ENCODE assay signal across 15 cellular contexts in the genomic region with DNA sequence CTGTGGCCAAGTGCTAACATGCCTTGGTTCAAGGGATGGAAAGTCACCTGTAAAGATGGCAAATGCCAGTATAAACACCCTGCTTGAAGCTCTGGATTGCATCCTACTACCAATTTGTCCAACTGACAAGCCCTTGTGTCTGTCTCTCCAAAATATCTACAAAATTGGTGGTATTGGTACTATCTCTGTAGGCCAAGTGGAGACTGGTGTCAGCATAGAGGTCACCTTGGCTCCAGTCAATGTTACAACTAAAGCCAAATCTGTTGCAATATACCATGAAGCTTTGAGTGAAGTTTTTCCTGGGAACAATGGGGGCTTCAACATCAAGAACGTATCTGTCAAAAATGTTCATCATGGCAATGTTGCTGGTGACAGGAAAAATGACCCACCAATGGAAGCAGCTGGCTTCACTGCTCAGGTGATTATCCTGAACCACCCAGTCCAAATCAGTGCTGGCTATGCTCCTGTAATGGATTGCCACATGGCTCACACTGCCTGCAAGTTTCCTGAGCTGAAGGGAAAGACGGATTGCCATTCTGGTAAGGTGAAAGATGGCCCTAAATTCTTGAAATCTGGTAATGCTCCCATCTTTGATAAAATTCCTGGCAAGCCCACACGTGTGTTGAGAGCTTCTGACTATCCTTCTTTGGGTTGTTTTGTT. TPM values are rescaled to one million over a fixed set of nuclear protein-coding genes. Genes with fewer than 3 reads are reported as not detected.
DNase-seq lines count a peak whose midpoint lies in the region; ATAC-seq and TF ChIP-seq lines count a peak whose summit lies in the region.
"Had no signal": no experiment of that assay in that cellular context is flagged by ENCODE, and none has a peak within 500 bp of the region (broad histone marks: within the 10 kb centered on the region; RNA-seq: fewer than 3 reads in every experiment).

No MANE protein-coding gene starts in this region.

- H3K4me1 Mint-ChIP-seq in activated naive CD8-positive, alpha-beta T cell (ENCODE audit: low read depth) = peaks cover 46% of the 10 kb centered on the region
- peaks cover 31% of the 10 kb centered on the region for H3K4me1 Mint-ChIP-seq in activated naive CD8-positive, alpha-beta T cell treated with anti-CD3 and anti-CD28 coated beads, Interleukin-2, amount 50 U/mL, for 24 hours
- peaks cover 15% of the 10 kb centered on the region for H3K4me1 Mint-ChIP-seq in T-helper 17 cell

- no peak for ATAC-seq in activated naive CD8-positive, alpha-beta T cell treated with anti-CD3 and anti-CD28 coated beads, Interleukin-2, amount 50 U/mL, for 24 hours
- no peak for ATAC-seq in T-helper 17 cell
- ATAC-seq: GM12878, HCT116 had no signal

- H3K36me3 Mint-ChIP-seq in activated naive CD8-positive, alpha-beta T cell = no peaks in the 10 kb centered on the region
- H3K36me3 Mint-ChIP-seq in activated naive CD8-positive, alpha-beta T cell treated with anti-CD3 and anti-CD28 coated beads, Interleukin-2, amount 50 U/mL, for 24 hours (ENCODE audit: low read depth) = no peaks in the 10 kb centered on the region
- no peaks in the 10 kb centered on the region for H3K36me3 Mint-ChIP-seq in T-helper 17 cell (ENCODE audit: low read depth)
- H3K36me3 Mint-ChIP-seq: CD4-positive, CD25-positive, alpha-beta regulatory T cell had no signal

- no peak overlapping the region for H3K4me3 ChIP-seq in neutrophil (ENCODE audit: low read depth in 1 of 2, low read length in 1 of 2)
- H3K4me3 ChIP-seq: BLaER1 treated with 17β-estradiol and CSF1 and Interleukin-3, amounts not matched to agents 10 nM and 100 nM; GM12878; GM23248 had no signal

- no peaks in the 10 kb centered on the region for H3K9me3 Mint-ChIP-seq in activated naive CD8-positive, alpha-beta T cell (ENCODE audit: low read depth)
- H3K9me3 Mint-ChIP-seq in activated naive CD8-positive, alpha-beta T cell treated with anti-CD3 and anti-CD28 coated beads, Interleukin-2, amount 50 U/mL, for 24 hours = no peaks in the 10 kb centered on the region
- H3K9me3 Mint-ChIP-seq: CD4-positive, CD25-positive, alpha-beta regulatory T cell had no signal

- H3K27me3 ChIP-seq in neutrophil = no peaks in the 10 kb centered on the region
- H3K27me3 ChIP-seq: BLaER1 treated with 17β-estradiol and CSF1 and Interleukin-3, amounts not matched to agents 10 nM and 100 nM had no signal

- H3K4me1 ChIP-seq in neutrophil (ENCODE audit: control insufficient read depth in 1 of 2, insufficient read depth in 1 of 2, low read depth in 1 of 2, low read length in 1 of 2) = peaks cover 12 to 16% of the 10 kb centered on the region in 2 experiments

- no peak for DNase-seq in activated naive CD8-positive, alpha-beta T cell treated with anti-CD3 and anti-CD28 coated beads, Interleukin-2, amount 50 U/mL, for 24 hours
- DNase-seq in T-helper 17 cell (no peak), epithelial cell of prostate (ENCODE audit: low read depth, low spot score) (no peak), SIG-M5 treated with dmso at 0.1 percent for 504 hours (lab: John Stamatoyannopoulos, UW; ENCODE audit: unreplicated experiment) (no peak), germinal center (ENCODE audit: low spot score) (no peak)
- no peak for DNase-seq in stimulated activated CD4-positive, alpha-beta T cell treated with anti-CD3 and anti-CD28 coated beads, Interleukin-4, amount 100 ng/mL, for 24 hours
- DNase-seq: ACHN; CD4-positive, CD25-positive, alpha-beta regulatory T cell; DMS79; GM23248 had no signal

- H3K27me3 Mint-ChIP-seq in activated naive CD8-positive, alpha-beta T cell = no peaks in the 10 kb centered on the region
- H3K27me3 Mint-ChIP-seq in activated naive CD8-positive, alpha-beta T cell treated with anti-CD3 and anti-CD28 coated beads, Interleukin-2, amount 50 U/mL, for 24 hours = no peaks in the 10 kb centered on the region
- no peaks in the 10 kb centered on the region for H3K27me3 Mint-ChIP-seq in T-helper 17 cell
- H3K27me3 Mint-ChIP-seq: CD4-positive, CD25-positive, alpha-beta regulatory T cell had no signal

- peak overlapping the region; percentile 8 for H3K27ac Mint-ChIP-seq in activated naive CD8-positive, alpha-beta T cell
- no peak overlapping the region for H3K27ac Mint-ChIP-seq in activated naive CD8-positive, alpha-beta T cell treated with anti-CD3 and anti-CD28 coated beads, Interleukin-2, amount 50 U/mL, for 24 hours
- H3K27ac Mint-ChIP-seq in T-helper 17 cell = peak overlapping the region; percentile 81

- H3K9me3 ChIP-seq in T-helper 17 cell (ENCODE audit: control insufficient read depth, low read length, poor library complexity, severe bottlenecking) = no peaks in the 10 kb centered on the region
- H3K9me3 ChIP-seq in neutrophil = no peaks in the 10 kb centered on the region

- peaks cover 5% of the 10 kb centered on the region for H3K36me3 ChIP-seq in neutrophil

- no peak for TF ChIP-seq CTCF in neutrophil (IDR thresholded peaks at IDR 0.05)

- H3K27ac ChIP-seq in epithelial cell of prostate = peak overlapping the region; percentile 7
- H3K27ac ChIP-seq in neutrophil = peak overlapping the region; percentile 20
- H3K27ac ChIP-seq: BLaER1 treated with 17β-estradiol and CSF1 and Interleukin-3, amounts not matched to agents 10 nM and 100 nM; GM23248 had no signal

- no peak overlapping the region for H3K4me3 Mint-ChIP-seq in activated naive CD8-positive, alpha-beta T cell
- H3K4me3 Mint-ChIP-seq in activated naive CD8-positive, alpha-beta T cell treated with anti-CD3 and anti-CD28 coated beads, Interleukin-2, amount 50 U/mL, for 24 hours = no peak overlapping the region
- no peak overlapping the region for H3K4me3 Mint-ChIP-seq in T-helper 17 cell

RNA-seq across cellular contexts. Expression of gene AFF4, which starts 19.9 kb away (rescaled TPM):
- total RNA-seq in T-helper 17 cell = 10 to 100 TPM; 69.2 to 74.6 TPM
